ENCODE assay signal across 27 cellular contexts in the genomic region with DNA sequence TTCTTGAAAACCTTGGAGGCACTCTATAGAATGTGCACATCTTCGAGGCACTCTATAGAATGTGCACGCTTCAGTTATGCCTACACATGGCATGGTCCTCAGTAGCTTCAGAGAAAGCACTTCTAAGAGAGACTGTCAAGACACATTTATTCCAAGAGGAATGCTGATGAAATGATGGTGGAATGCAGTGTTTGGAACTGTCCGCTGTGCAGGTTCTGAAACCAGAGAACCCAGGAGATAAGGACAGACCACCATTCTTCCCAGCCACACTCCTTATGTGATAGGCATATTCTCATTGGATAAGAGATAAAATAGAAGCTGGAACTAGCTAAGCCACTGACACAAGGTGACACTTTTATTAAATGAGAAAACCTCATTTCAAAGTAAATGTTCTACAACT.
"Had no signal": no experiment of that assay in that cellular context is flagged by ENCODE, and none has a peak within 500 bp of the region (broad histone marks: within the 10 kb centered on the region; RNA-seq: fewer than 3 reads in every experiment).

No MANE protein-coding gene starts in this region.

- DNase-seq: cerebellar nuclear complex; effector CD8-positive, alpha-beta T cell; endodermal cell; foreskin keratinocyte; heart left ventricle; left cardiac atrium; left ventricle myocardium superior; mucosa of descending colon; naive B cell; sigmoid colon; stimulated activated CD4-positive, alpha-beta T cell treated with anti-CD3 and anti-CD28 coated beads, Interleukin-4, amount 100 ng/mL, for 4 hours; stimulated activated naive CD8-positive, alpha-beta T cell treated with anti-CD3 and anti-CD28 coated beads, Interleukin-15, Interleukin-2, amounts not matched to agents 100 U/mL and 50 U/mL, for 24 hours; upper lobe of left lung had no signal

- H3K4me3 ChIP-seq: esophagus muscularis mucosa, gastroesophageal sphincter, heart left ventricle, hepatocyte, lung, mucosa of descending colon, neural progenitor cell, prostate gland, right atrium auricular region, sigmoid colon, thoracic aorta, tibial nerve, upper lobe of left lung had no signal

- H3K9me3 ChIP-seq: esophagus muscularis mucosa, gastroesophageal sphincter, heart left ventricle, mucosa of descending colon, prostate gland, right atrium auricular region, sigmoid colon, thoracic aorta, tibial nerve, upper lobe of left lung had no signal

- ATAC-seq: foreskin keratinocyte; gastroesophageal sphincter; heart left ventricle; left cardiac atrium; left ventricle myocardium superior; mucosa of descending colon; natural killer cell treated with Interleukin-12 subunit alpha and Interleukin-12 subunit beta and Interleukin-15 and Interleukin-18, amount 100 ng/mL, for 72 hours; stimulated activated memory B cell treated with anti-CD40 and anti-IgM and Interleukin-4, amounts not matched to agents 10 μg/mL and 1 μg/mL and 100 μg/mL, for 72 hours; stimulated activated naive CD8-positive, alpha-beta T cell treated with anti-CD3 and anti-CD28 coated beads, Interleukin-15, Interleukin-2, amounts not matched to agents 100 U/mL and 50 U/mL, for 24 hours had no signal

- H3K4me2 ChIP-seq: hepatocyte, neural progenitor cell had no signal

- FAIRE-seq: endothelial cell of umbilical vein, islet of Langerhans, urothelium cell line had no signal

- H3K27me3 ChIP-seq: esophagus muscularis mucosa, foreskin keratinocyte, gastroesophageal sphincter, heart left ventricle, hepatocyte, neural progenitor cell, sigmoid colon, tibial nerve, upper lobe of left lung had no signal

- H3K27ac ChIP-seq: esophagus muscularis mucosa, foreskin keratinocyte, gastroesophageal sphincter, heart left ventricle, hepatocyte, neural progenitor cell, prostate gland, right atrium auricular region, sigmoid colon, thoracic aorta, tibial nerve, upper lobe of left lung had no signal

- H3K36me3 ChIP-seq: esophagus muscularis mucosa, gastroesophageal sphincter, heart left ventricle, neural progenitor cell, prostate gland, right atrium auricular region, sigmoid colon, thoracic aorta, tibial nerve, upper lobe of left lung had no signal

- H3K9ac ChIP-seq: neural progenitor cell had no signal

- H3K4me1 ChIP-seq: esophagus muscularis mucosa, foreskin keratinocyte, gastroesophageal sphincter, heart left ventricle, neural progenitor cell, prostate gland, right atrium auricular region, sigmoid colon, tibial nerve, upper lobe of left lung had no signal

- H3K79me2 ChIP-seq: hepatocyte had no signal

- H2AFZ ChIP-seq: hepatocyte, neural progenitor cell had no signal
